In genomic region chr5:167916261-167916660, GRCh38 we compare ENCODE assay signal across 20 cellular contexts.
A peak's percentile ranks its signal among the peaks of the same experiment; 100 is the strongest.
DNase-seq lines count a peak whose midpoint lies in the region; FAIRE-seq and TF ChIP-seq lines count a peak whose summit lies in the region.
"Had no signal": no experiment of that assay in that cellular context is flagged by ENCODE, and none has a peak within 500 bp of the region (broad histone marks: within the 10 kb centered on the region; RNA-seq: fewer than 3 reads in every experiment).

No MANE protein-coding gene starts in this region.

- dilution Hi-C loops in keratinocyte (cut with MboI; ENCODE audit: extremely low pct_ligation_motif_present, low sequenced_read_pairs): no loop called here

- no peak overlapping the region for H3K9ac ChIP-seq in keratinocyte (ENCODE audit: control insufficient read depth, extremely low read depth, insufficient read depth, low read length)
- H3K9ac ChIP-seq in smooth muscle cell (ENCODE audit: low read depth): no peak overlapping the region

- H3K79me2 ChIP-seq in keratinocyte (ENCODE audit: control insufficient read depth, insufficient read depth, low read length): peaks cover 91% of the 10 kb centered on the region
- no peaks in the 10 kb centered on the region for H3K79me2 ChIP-seq in smooth muscle cell (ENCODE audit: low read depth)

- H3K27me3 ChIP-seq in keratinocyte (ENCODE audit: control insufficient read depth, extremely low read depth, insufficient read depth, low read length) (no peaks in the 10 kb centered on the region), smooth muscle cell (ENCODE audit: low read depth) (no peaks in the 10 kb centered on the region)
- H3K27me3 ChIP-seq: MG63 had no signal

- H3K36me3 ChIP-seq in keratinocyte (ENCODE audit: control insufficient read depth in 2 of 2, extremely low read depth in 1 of 2, insufficient read depth in 2 of 2, low read length in 2 of 2) (peaks cover 8 to 10% of the 10 kb centered on the region in 2 experiments), smooth muscle cell (ENCODE audit: low read depth) (no peaks in the 10 kb centered on the region)
- H3K36me3 ChIP-seq: MG63, tibial artery had no signal

- WGBS in smooth muscle cell (ENCODE audit: low lambda C conversion rate): 49% methylated on average over 7 of the region's 7 CpGs

- H3K27ac ChIP-seq in keratinocyte (ENCODE audit: control insufficient read depth, insufficient read depth, low read length): no peak overlapping the region
- H3K27ac ChIP-seq in smooth muscle cell (ENCODE audit: low read depth): no peak overlapping the region
- H3K27ac ChIP-seq: tibial artery had no signal

- H3K9me3 ChIP-seq in keratinocyte (ENCODE audit: control insufficient read depth, low read depth, low read length): no peaks in the 10 kb centered on the region
- H3K9me3 ChIP-seq in smooth muscle cell (replicated peaks; ENCODE audit: low read depth): no peaks in the 10 kb centered on the region
- H3K9me3 ChIP-seq: MG63 had no signal

- TF ChIP-seq CTCF in keratinocyte (optimal IDR thresholded peaks at IDR 0.05 in 1 of 3, IDR thresholded peaks at IDR 0.05 in 1 of 3, conservative IDR thresholded peaks at IDR 0.05 in 1 of 3; ENCODE audit: extremely low read depth in 1 of 3, insufficient read depth in 2 of 3, low read length in 3 of 3) (no peak), smooth muscle cell (IDR thresholded peaks at IDR 0.05; ENCODE audit: borderline replicate concordance, insufficient read depth, poor library complexity, severe bottlenecking) (no peak)

- peak; percentile 9 for FAIRE-seq in keratinocyte (lab: Jason Lieb, UNC)

- H3K4me2 ChIP-seq in keratinocyte (ENCODE audit: control insufficient read depth, extremely low read depth, insufficient read depth, low read depth, low read length) (no peak overlapping the region), smooth muscle cell (peak overlapping the region; percentile 8)

- H3F3A ChIP-seq in smooth muscle cell (ENCODE audit: low read depth): no peaks in the 10 kb centered on the region

- H3K9me1 ChIP-seq in keratinocyte (ENCODE audit: control insufficient read depth, extremely low read depth, insufficient read depth, low read length): no peaks in the 10 kb centered on the region

- peaks cover 13% of the 10 kb centered on the region for H4K20me1 ChIP-seq in keratinocyte (ENCODE audit: control insufficient read depth, extremely low read depth, insufficient read depth, low read length)
- H4K20me1 ChIP-seq in smooth muscle cell (ENCODE audit: low read depth): no peaks in the 10 kb centered on the region

- DNase-seq in ELR (ENCODE audit: low read depth) (peak; percentile 3), SW480 (ENCODE audit: low spot score) (peak; percentile 88), keratinocyte (ENCODE audit: low read depth, low spot score) (no peak), smooth muscle cell (lab: John Stamatoyannopoulos, UW; ENCODE audit: unreplicated experiment) (no peak), CD1c-positive myeloid dendritic cell (ENCODE audit: extremely low spot score) (no peak), DMS 273 treated with DMSO at 0.1 percent for 48 hours (lab: John Stamatoyannopoulos, UW) (no peak), NCI-H748 (lab: John Stamatoyannopoulos, UW; ENCODE audit: unreplicated experiment) (no peak)
- DNase-seq in activated effector memory CD4-positive, alpha-beta T cell treated with Interleukin-2 at 50 U/mL for 16 hours: no peak
- DNase-seq: activated naive CD8-positive, alpha-beta T cell treated with anti-CD3 and anti-CD28 coated beads, Interleukin-2, amount 10 ng/mL, durations not matched to agents 7 days and 5 days; CD8-positive, alpha-beta memory T cell; immature natural killer cell; MG63; NCI-H146; NCI-H2171; NCI-H526 treated with DMSO at 0.1 percent for 48 hours; Right ventricle myocardium superior; stimulated activated CD4-positive, alpha-beta T cell treated with anti-CD3 and anti-CD28 coated beads, Interleukin-2, amount 100 ng/mL, for 24 hours; stimulated activated naive CD8-positive, alpha-beta T cell treated with anti-CD3 and anti-CD28 coated beads, Interleukin-15, Interleukin-2, amounts not matched to agents 100 U/mL and 50 U/mL, for 24 hours; SW 1271 had no signal

- no peak overlapping the region for H2AFZ ChIP-seq in keratinocyte (ENCODE audit: control insufficient read depth, low read length)
- H2AFZ ChIP-seq in smooth muscle cell (ENCODE audit: low read depth): no peak overlapping the region

- H3K4me3 ChIP-seq in keratinocyte (ENCODE audit: control insufficient read depth in 2 of 3, extremely low read depth in 1 of 3, insufficient read depth in 2 of 3, low read depth in 1 of 3, low read length in 3 of 3) (no peak overlapping the region), smooth muscle cell (no peak overlapping the region)
- H3K4me3 ChIP-seq: MG63, tibial artery had no signal

- H3K4me1 ChIP-seq in keratinocyte (ENCODE audit: control insufficient read depth, extremely low read depth, insufficient read depth, low read length) (peaks cover 10% of the 10 kb centered on the region), smooth muscle cell (ENCODE audit: low read depth) (no peaks in the 10 kb centered on the region)
- H3K4me1 ChIP-seq: tibial artery had no signal

Comparison
In these comparisons a context has a peak if more than half of its experiments do, and no peak if none do; other contexts are left out.
1. DNase-seq: peak in ELR (single experiment) and SW480 (single experiment); none in keratinocyte (single experiment), smooth muscle cell (single experiment), CD1c-positive myeloid dendritic cell (single experiment), DMS 273 treated with DMSO at 0.1 percent for 48 hours (single experiment), activated effector memory CD4-positive, alpha-beta T cell treated with Interleukin-2 at 50 U/mL for 16 hours (single experiment) and NCI-H748 (single experiment).